In the genomic region with DNA sequence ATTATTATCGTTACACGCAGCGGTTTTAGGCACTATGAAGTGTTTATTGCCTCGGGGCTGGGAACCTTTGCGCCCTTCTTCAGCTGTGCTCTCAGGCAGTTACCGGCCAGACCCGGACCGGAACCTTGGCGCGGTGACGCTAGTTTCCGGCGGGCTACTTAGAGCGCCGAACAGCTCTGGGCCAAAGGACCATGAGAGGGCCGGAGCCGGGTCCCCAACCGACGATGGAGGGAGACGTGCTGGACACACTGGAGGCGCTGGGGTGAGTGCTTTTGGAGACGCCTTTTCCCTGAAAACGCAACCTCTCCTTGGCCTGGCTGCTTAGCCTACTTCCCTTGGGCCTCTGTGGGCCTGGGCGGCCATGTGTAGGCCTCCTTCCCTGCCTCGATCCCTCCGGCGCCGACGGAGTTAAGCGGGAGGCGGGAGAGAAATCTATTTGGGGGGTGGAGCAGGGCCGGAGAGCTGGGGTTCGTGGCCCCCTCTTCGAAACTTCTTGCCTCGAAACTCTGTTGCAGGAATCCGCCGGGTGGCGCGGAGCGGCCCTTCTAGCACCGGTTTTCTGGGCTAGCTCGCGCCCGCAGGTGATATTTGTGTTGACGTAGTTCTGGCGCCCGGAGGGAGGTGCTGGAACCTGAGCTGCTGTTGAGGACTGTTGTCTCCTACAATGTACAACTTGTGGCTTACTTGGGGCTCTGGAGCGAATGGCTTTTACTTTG, we compare ENCODE assay signal across 8 cellular contexts. TPM values are rescaled to one million over a fixed set of nuclear protein-coding genes. Genes with fewer than 3 reads are reported as not detected.
A peak's percentile ranks its signal among the peaks of the same experiment; 100 is the strongest.
DNase-seq lines count a peak whose midpoint lies in the region; ATAC-seq, FAIRE-seq and TF ChIP-seq lines count a peak whose summit lies in the region.

Gene FAM98B (plus strand): TSS at position 157 of the 716 bp plus-strand sequence. CDS start 35 bp downstream, at position 192.

- H3K36me3 ChIP-seq in ACC112 (ENCODE audit: insufficient read depth, low read length) (no peaks in the 10 kb centered on the region), WERI-Rb-1 (peaks cover 3% of the 10 kb centered on the region; the same call in 1 of the 2 replicates), mammary epithelial cell (ENCODE audit: insufficient read depth, low read length) (peaks cover 3% of the 10 kb centered on the region), iPS-20b (ENCODE audit: insufficient read depth, low read depth, low read length) (no peaks in the 10 kb centered on the region), small intestine (ENCODE audit: control insufficient read depth in 2 of 2, insufficient read depth in 2 of 2, low read length in 2 of 2) (no peaks in the 10 kb centered on the region)

- H3K4me2 ChIP-seq in mammary epithelial cell (ENCODE audit: insufficient read depth, low read depth, low read length) = peak within 1 kb of the TSS; percentile 94

- no peaks in the 10 kb centered on the region for H4K20me1 ChIP-seq in mammary epithelial cell (ENCODE audit: insufficient read depth, low read length)

- TSS peak; percentile 80 for BruUV-seq in mammary epithelial cell (replicated peaks; lab: Mats Ljungman, UMichigan)

- H3K4me3 ChIP-seq in ACC112 (ENCODE audit: low read depth, low read length) (peak within 1 kb of the TSS; percentile 96), WERI-Rb-1 (ENCODE audit: low read depth, low read length) (peak within 1 kb of the TSS; percentile 87), mammary epithelial cell (replicated peaks in 1 of 3; ENCODE audit: insufficient read depth in 1 of 3, low read depth in 2 of 3, low read length in 3 of 3) (peak within 1 kb of the TSS; percentile 75 to 100 (median 76)), iPS-20b (ENCODE audit: low read length) (peak within 1 kb of the TSS; percentile 96), small intestine (ENCODE audit: low read depth in 1 of 2, low read length in 2 of 2) (peak within 1 kb of the TSS; percentile 75 to 78)

- H3K9ac ChIP-seq in mammary epithelial cell (ENCODE audit: insufficient read depth, low read length) (peak within 1 kb of the TSS; percentile 95), iPS-20b (ENCODE audit: low read depth, low read length) (peak within 1 kb of the TSS; percentile 99)

- DNase-seq in NCI-H2171 (lab: John Stamatoyannopoulos, UW) = peak; percentile 80
- DNase-seq in WERI-Rb-1 = peak; percentile 90
- peak; percentile 87 for DNase-seq in mammary epithelial cell
- DNase-seq in small intestine = peak; percentile 86

- FAIRE-seq in small intestine (lab: Jason Lieb, UNC) = no peak

- H3K27me3 ChIP-seq in ACC112 (ENCODE audit: insufficient read depth, low read length) (no peaks in the 10 kb centered on the region), WERI-Rb-1 (ENCODE audit: insufficient read depth, low read depth, severe bottlenecking) (no peaks in the 10 kb centered on the region), mammary epithelial cell (ENCODE audit: insufficient read depth, low read length) (no peaks in the 10 kb centered on the region), iPS-20b (ENCODE audit: insufficient read depth, low read length) (no peaks in the 10 kb centered on the region), small intestine (ENCODE audit: control insufficient read depth in 2 of 2, insufficient read depth in 2 of 2, low read length in 2 of 2) (no peaks in the 10 kb centered on the region)

- H3K79me2 ChIP-seq in ACC112 (ENCODE audit: control insufficient read depth, insufficient read depth, low read length, unreplicated experiment) = peaks cover 47% of the 10 kb centered on the region
- H3K79me2 ChIP-seq in mammary epithelial cell (ENCODE audit: insufficient read depth, low read length) = peaks cover 51% of the 10 kb centered on the region

- in situ Hi-C loops in mammary epithelial cell (cut with MboI; ENCODE audit: low sequenced_read_pairs in 2 of 2) = no loop called here

- peaks cover 15% of the 10 kb centered on the region for H3K4me1 ChIP-seq in ACC112 (ENCODE audit: control insufficient read depth, insufficient read depth, low read length, unreplicated experiment)
- H3K4me1 ChIP-seq in mammary epithelial cell (ENCODE audit: insufficient read depth, low read length) = peaks cover 7% of the 10 kb centered on the region
- peaks cover 5% of the 10 kb centered on the region for H3K4me1 ChIP-seq in iPS-20b (ENCODE audit: insufficient read depth, low read length)
- peaks cover 2 to 3% of the 10 kb centered on the region in 2 donors for H3K4me1 ChIP-seq in small intestine (ENCODE audit: control insufficient read depth in 2 of 2, insufficient read depth in 1 of 2, low read depth in 1 of 2, low read length in 1 of 2)

- H3K27ac ChIP-seq in ACC112 (ENCODE audit: low read depth, low read length) (peak within 1 kb of the TSS; percentile 81), WERI-Rb-1 (peak within 1 kb of the TSS; percentile 93), mammary epithelial cell (ENCODE audit: insufficient read depth, low read depth, low read length) (peak within 1 kb of the TSS; percentile 90), iPS-20b (ENCODE audit: low read length) (peak within 1 kb of the TSS; percentile 96), small intestine (ENCODE audit: low read depth in 1 of 2, low read length in 1 of 2) (peak within 1 kb of the TSS; percentile 79 to 99)

- H2AFZ ChIP-seq in ACC112 (ENCODE audit: low read length, unreplicated experiment) (peak within 1 kb of the TSS; percentile 95), mammary epithelial cell (ENCODE audit: low read depth, low read length) (peak within 1 kb of the TSS; percentile 100)

- ATAC-seq in GM18858 (IDR thresholded peaks at IDR 0.05; ENCODE audit: unreplicated experiment) = peak; percentile 82
- ATAC-seq in HG03066 (IDR thresholded peaks at IDR 0.05; ENCODE audit: low read depth, unreplicated experiment) = peak; percentile 93

- dilution Hi-C loops in mammary epithelial cell (cut with HindIII; ENCODE audit: low sequenced_read_pairs) = no loop called here

- CTCF ChIA-PET in mammary epithelial cell (lab: Charles Lee; ENCODE audit: low non-redundant PET) = interaction anchor here (0.8 to 1.1 kb wide), 2 partner anchors 14 to 246 kb away, joined by 3 read pairs; no protein-coding TSS in a partner anchor

- intact Hi-C loops in mammary epithelial cell (cut with micrococcal nuclease) = no loop called here

- WGBS in mammary epithelial cell (ENCODE audit: low coverage, missing lambda C conversion rate) = 2% methylated on average over 40 of the region's 48 CpGs
- 0 to 1% (median 0%) methylated on average over 48 of the region's 48 CpGs for WGBS in small intestine, 3 donors

- TF ChIP-seq CTCF in WERI-Rb-1 (IDR thresholded peaks at IDR 0.05; ENCODE audit: low read depth, low read length) (0 out of 2 replicates have a peak, but pooled peaks have one; percentile 1), mammary epithelial cell (conservative IDR thresholded peaks at IDR 0.05 in 1 of 2, IDR thresholded peaks at IDR 0.05 in 1 of 2; ENCODE audit: extremely low read depth in 1 of 2, insufficient read depth in 1 of 2, low read depth in 1 of 2, low read length in 2 of 2) (peak in 1 of 2 donors; percentile 12)

- H3K9me3 ChIP-seq in WERI-Rb-1 (ENCODE audit: severe bottlenecking) = no peaks in the 10 kb centered on the region
- no peaks in the 10 kb centered on the region for H3K9me3 ChIP-seq in mammary epithelial cell (replicated peaks; ENCODE audit: insufficient read depth, low read length)
- no peaks in the 10 kb centered on the region for H3K9me3 ChIP-seq in iPS-20b (ENCODE audit: insufficient read depth, low read depth, low read length)
- no peaks in the 10 kb centered on the region for H3K9me3 ChIP-seq in small intestine (ENCODE audit: control insufficient read depth, low read depth)

RNA-seq across cellular contexts. Expression of gene FAM98B, which starts in this region (rescaled TPM):
- total RNA-seq in mammary epithelial cell = 10 to 100 TPM in 1 of 2 donors, 1 to 10 TPM in 1; 7.0 to 29.0 TPM
- polyA plus RNA-seq in mammary epithelial cell (4.0 TPM), small intestine (10 to 100 TPM in 1 of 3 donors, 1 to 10 TPM in 2; 5.8 to 14.8 (median 6.8) TPM)
- 1.9 TPM for polyA minus RNA-seq in mammary epithelial cell

Comparison
In these comparisons a context has a peak if more than half of its experiments do, and no peak if none do; other contexts are left out.
1. Peak in every context shown above with its lines: DNase-seq, ATAC-seq, H3K4me3 ChIP-seq and H3K27ac ChIP-seq.